Comparison of ENCODE assay signal across 18 cellular contexts in the genomic region with DNA sequence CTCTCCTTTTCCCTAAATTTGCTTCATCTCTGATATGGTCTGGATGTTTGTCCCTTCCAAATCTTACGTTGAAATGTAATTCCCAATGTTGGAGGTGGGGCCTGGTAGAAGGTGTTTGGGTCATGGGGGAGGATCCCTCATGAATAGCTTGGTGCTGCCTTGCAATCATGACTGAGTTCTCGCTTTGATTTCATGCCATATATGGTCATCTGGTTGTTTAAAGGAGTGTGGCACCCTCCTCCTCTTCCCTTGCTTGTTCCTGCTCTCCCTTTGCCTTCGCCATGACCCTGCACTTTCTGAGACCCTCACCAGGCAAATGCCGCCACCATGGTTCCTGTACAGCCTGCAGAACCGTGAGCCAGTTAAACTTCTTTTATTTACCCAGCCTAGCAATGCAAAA. TPM values are rescaled to one million over a fixed set of nuclear protein-coding genes. Genes with fewer than 3 reads are reported as not detected.
DNase-seq lines count a peak whose midpoint lies in the region; ATAC-seq, FAIRE-seq and TF ChIP-seq lines count a peak whose summit lies in the region.
"Had no signal": no experiment of that assay in that cellular context is flagged by ENCODE, and none has a peak within 500 bp of the region (broad histone marks: within the 10 kb centered on the region; RNA-seq: fewer than 3 reads in every experiment).

No MANE protein-coding gene starts in this region.

- H2BK12ac ChIP-seq in trophoblast cell (ENCODE audit: low read length), result no peak overlapping the region

- no peaks in the 10 kb centered on the region for H3K79me2 ChIP-seq in HCT116 (ENCODE audit: insufficient read depth, low read length)
- no peaks in the 10 kb centered on the region for H3K79me2 ChIP-seq in GM12878 (ENCODE audit: control insufficient read depth, insufficient read depth, low read length)
- no peaks in the 10 kb centered on the region for H3K79me2 ChIP-seq in trophoblast cell (ENCODE audit: control insufficient read depth, insufficient read depth, low read length, poor library complexity)

- peak overlapping the region; percentile 32 for H3K14ac ChIP-seq in trophoblast cell (ENCODE audit: low read length)

- H3K9me3 ChIP-seq in HCT116 (ENCODE audit: control insufficient read depth in 1 of 2, insufficient read depth in 1 of 2, low read depth in 1 of 2, low read length in 2 of 2), result no peaks in the 10 kb centered on the region
- H3K9me3 ChIP-seq in GM12878 (replicated peaks; ENCODE audit: control insufficient read depth, insufficient read depth, low read length), result no peaks in the 10 kb centered on the region
- no peaks in the 10 kb centered on the region for H3K9me3 ChIP-seq in trophoblast cell (ENCODE audit: insufficient read depth, low read depth, low read length)
- H3K9me3 ChIP-seq in prostate gland, result no peaks in the 10 kb centered on the region
- H3K9me3 ChIP-seq: BE2C had no signal

- ATAC-seq in HCT116, result no peak
- ATAC-seq in GM12878, result no peak
- no peak for ATAC-seq in T-cell (replicated peaks in 1 of 4)

- intact Hi-C loops in HCT116 (cut with micrococcal nuclease) (no loop called here), GM12878 (cut with micrococcal nuclease; ENCODE audit: unreplicated experiment) (no loop called here), prostate gland (cut with DNase I) (no loop called here)

- H4K91ac ChIP-seq in trophoblast cell (ENCODE audit: low read depth, low read length), result no peak overlapping the region

- H3K4me2 ChIP-seq in HCT116 (ENCODE audit: low read length), result no peak overlapping the region
- no peak overlapping the region for H3K4me2 ChIP-seq in GM12878 (ENCODE audit: control insufficient read depth, insufficient read depth)
- no peak overlapping the region for H3K4me2 ChIP-seq in trophoblast cell (ENCODE audit: low read length)

- FAIRE-seq in GM12878 (lab: Jason Lieb, UNC), result no peak
- FAIRE-seq: D721Med, H54 had no signal

- no peak overlapping the region for H3K4ac ChIP-seq in trophoblast cell (ENCODE audit: low read depth, low read length)

- H2AK5ac ChIP-seq in trophoblast cell (ENCODE audit: low read length), result no peak overlapping the region

- TF ChIP-seq POLR2A in HCT116 (IDR thresholded peaks at IDR 0.05; ENCODE audit: borderline replicate concordance, extremely low read depth, insufficient read depth, insufficient read length), result no peak
- no peak for TF ChIP-seq POLR2A in GM12878 (IDR thresholded peaks at IDR 0.05; ENCODE audit: low read depth, low read length)
- no peak for TF ChIP-seq POLR2A in prostate gland (IDR thresholded peaks at IDR 0.05)

- H4K8ac ChIP-seq in trophoblast cell (ENCODE audit: low read depth, low read length), result peak overlapping the region; percentile 44

- peak overlapping the region; percentile 34 for H3K23ac ChIP-seq in trophoblast cell (ENCODE audit: low read length)

- H3K9me3 Mint-ChIP-seq in T-cell, result no peaks in the 10 kb centered on the region
- H3K9me3 Mint-ChIP-seq: CD4-positive, alpha-beta memory T cell had no signal

- H3K27me3 ChIP-seq in HCT116 (ENCODE audit: insufficient read depth, low read length) (no peaks in the 10 kb centered on the region), GM12878 (replicated peaks in 1 of 2; ENCODE audit: control insufficient read depth in 2 of 2, insufficient read depth in 2 of 2, low read length in 1 of 2) (no peaks in the 10 kb centered on the region), trophoblast cell (ENCODE audit: insufficient read depth, low read length) (no peaks in the 10 kb centered on the region), prostate gland (replicated peaks; ENCODE audit: insufficient read depth) (no peaks in the 10 kb centered on the region)
- H3K27me3 ChIP-seq: BE2C had no signal

- POLR2A ChIA-PET in HCT116 (lab: Charles Lee) (no interaction called here), GM12878 (lab: Charles Lee) (no interaction called here), T-cell (lab: Charles Lee) (no interaction called here)

- no peak overlapping the region for H4K12ac ChIP-seq in trophoblast cell (ENCODE audit: low read depth, low read length)

- RAD21 ChIA-PET in HCT116 (lab: Charles Lee; ENCODE audit: low non-redundant PET in 1 of 2, low total read pairs in 2 of 2, uncharacterized antibody in 2 of 2, unreplicated experiment in 2 of 2) (no interaction called here), GM12878 (lab: Charles Lee; ENCODE audit: unreplicated experiment) (no interaction called here)

- no peak overlapping the region for H3K4me3 ChIP-seq in HCT116 (replicated peaks in 1 of 2; ENCODE audit: low read depth in 1 of 2, low read length in 2 of 2)
- H3K4me3 ChIP-seq in GM12878, result no peak overlapping the region
- no peak overlapping the region for H3K4me3 ChIP-seq in trophoblast cell (ENCODE audit: low read depth, low read length)
- no peak overlapping the region for H3K4me3 ChIP-seq in prostate gland
- H3K4me3 ChIP-seq: SK-N-MC had no signal

- CTCF ChIA-PET in HCT116 (lab: Charles Lee) (no interaction called here), GM12878 (lab: Yijun Ruan, JAX) (no interaction called here), T-cell (lab: Charles Lee) (interaction anchor here in 1 of 2 donors (0.9 kb wide), 1 partner anchor 211 kb away, joined by 3 read pairs; no protein-coding TSS in a partner anchor)

- WGBS in GM12878 (ENCODE audit: insufficient coverage, insufficient replicate concordance, low lambda C conversion rate, missing lambda C conversion rate), result 39% methylated on average over 5 of the region's 5 CpGs
- no CpG with 5 or more reads among the region's 5 CpGs for WGBS in trophoblast cell (ENCODE audit: extremely low coverage, insufficient coverage, insufficient read length)
- 88% methylated on average over 5 of the region's 5 CpGs for WGBS in prostate gland

- TF ChIP-seq RAD21 in HCT116 (IDR thresholded peaks at IDR 0.05; ENCODE audit: low read depth) (no peak), GM12878 (IDR thresholded peaks at IDR 0.05; ENCODE audit: insufficient read depth, low read depth, low read length) (no peak)

- no peak overlapping the region for H3K4me3 Mint-ChIP-seq in T-cell

- TF ChIP-seq EP300 in GM12878 (IDR thresholded peaks at IDR 0.05; ENCODE audit: borderline replicate concordance in 1 of 2, control insufficient read depth in 1 of 2, low read depth in 2 of 2, low read length in 2 of 2), result no peak

- H3K9me2 ChIP-seq in HCT116 (ENCODE audit: insufficient read depth), result no peaks in the 10 kb centered on the region

- H3K27ac Mint-ChIP-seq in T-cell, result no peak overlapping the region

- no peak for TF ChIP-seq CTCF in HCT116 (IDR thresholded peaks at IDR 0.05 in 2 of 3, conservative IDR thresholded peaks at IDR 0.05 in 1 of 3; ENCODE audit: borderline replicate concordance in 1 of 3, insufficient read depth in 1 of 3, low read depth in 2 of 3, low read length in 2 of 3)
- no peak for TF ChIP-seq CTCF in GM12878 (IDR thresholded peaks at IDR 0.05 in 2 of 3, conservative IDR thresholded peaks at IDR 0.05 in 1 of 3; ENCODE audit: control insufficient read depth in 2 of 3, extremely low read depth in 1 of 3, insufficient read depth in 1 of 3, low read depth in 3 of 3, low read length in 3 of 3)
- no peak for TF ChIP-seq CTCF in prostate gland (IDR thresholded peaks at IDR 0.05)

- peaks cover 15 to 27% of the 10 kb centered on the region in 2 experiments for H3K4me1 ChIP-seq in HCT116 (ENCODE audit: control insufficient read depth in 1 of 2, insufficient read depth in 2 of 2, low read length in 2 of 2)
- peaks cover 10% of the 10 kb centered on the region for H3K4me1 ChIP-seq in GM12878 (ENCODE audit: control insufficient read depth, insufficient read depth, low read length)
- peaks cover 5 to 14% of the 10 kb centered on the region in 2 experiments for H3K4me1 ChIP-seq in trophoblast cell (ENCODE audit: control insufficient read depth in 1 of 2, insufficient read depth in 2 of 2, low read length in 2 of 2)
- H3K4me1 ChIP-seq in prostate gland (replicated peaks), result peaks cover 7% of the 10 kb centered on the region

- H3K9ac ChIP-seq in HCT116 (ENCODE audit: low read length) (no peak overlapping the region), GM12878 (ENCODE audit: control insufficient read depth, insufficient read depth, low read length) (no peak overlapping the region), trophoblast cell (ENCODE audit: low read length) (no peak overlapping the region)

- no TSS peak for BruUV-seq in HCT116 (replicated peaks; lab: Mats Ljungman, UMichigan)
- BruUV-seq in GM12878 (replicated peaks; lab: Mats Ljungman, UMichigan), result no TSS peak

- H4K20me1 ChIP-seq in HCT116 (ENCODE audit: insufficient read depth) (no peaks in the 10 kb centered on the region), GM12878 (ENCODE audit: control insufficient read depth, insufficient read depth) (no peaks in the 10 kb centered on the region)

- H3K79me1 ChIP-seq in trophoblast cell (ENCODE audit: low read length), result peaks cover 2% of the 10 kb centered on the region

- H3K4me1 Mint-ChIP-seq in T-cell, result peaks cover 4 to 13% (median 12%) of the 10 kb centered on the region in 3 donors

- no peaks in the 10 kb centered on the region for H3K36me3 Mint-ChIP-seq in T-cell
- H3K36me3 Mint-ChIP-seq: CD4-positive, alpha-beta memory T cell had no signal

- H2BK120ac ChIP-seq in trophoblast cell (ENCODE audit: insufficient read depth, low read length, poor library complexity), result peak overlapping the region; percentile 12

- H2BK5ac ChIP-seq in trophoblast cell (ENCODE audit: low read depth, low read length, poor library complexity), result no peak overlapping the region

- H2AFZ ChIP-seq in HCT116 (ENCODE audit: low read depth, low read length, poor library complexity, severe bottlenecking) (no peak overlapping the region), GM12878 (ENCODE audit: control insufficient read depth, low read depth, low read length) (no peak overlapping the region), trophoblast cell (ENCODE audit: insufficient read depth, low read length, poor library complexity) (no peak overlapping the region)

- H3K27ac ChIP-seq in HCT116 (ENCODE audit: low read depth, low read length) (no peak overlapping the region), GM12878 (ENCODE audit: control insufficient read depth, insufficient read depth) (no peak overlapping the region), trophoblast cell (ENCODE audit: low read depth, low read length) (no peak overlapping the region), prostate gland (peak overlapping the region in 1 of 2 donors; percentile 88)
- H3K27ac ChIP-seq: SK-N-MC had no signal

- no peak for DNase-seq in HCT116 (ENCODE audit: low read depth, low spot score)
- no peak for DNase-seq in GM12878 (ENCODE audit: low read depth, low spot score)
- DNase-seq in islet precursor cell, result peak; percentile 40
- DNase-seq in trophoblast cell, result no peak
- no peak for DNase-seq in NCI-H1092 (lab: John Stamatoyannopoulos, UW)
- no peak for DNase-seq in NCI-H2029 (lab: John Stamatoyannopoulos, UW)
- no peak for DNase-seq in T-cell
- DNase-seq in prostate gland (ENCODE audit: low spot score), result no peak
- DNase-seq: BE2C; CD4-positive, alpha-beta memory T cell; DMS79 treated with DMSO at 0.1 percent for 48 hours; GF-D8; NCI-H146; NCI-H2107; NCI-H69 had no signal

- in situ Hi-C loops in GM12878 (cut with MboI), result loop anchor here (25.0 kb wide), 1 partner anchor 477 kb away; a partner anchor contains a TSS

- no peaks in the 10 kb centered on the region for H3K27me3 Mint-ChIP-seq in T-cell

- H3K18ac ChIP-seq in trophoblast cell (ENCODE audit: low read length), result no peak overlapping the region

- H3K36me3 ChIP-seq in HCT116 (ENCODE audit: control insufficient read depth in 1 of 2, insufficient read depth in 2 of 2, low read length in 2 of 2), result no peaks in the 10 kb centered on the region
- no peaks in the 10 kb centered on the region for H3K36me3 ChIP-seq in GM12878 (ENCODE audit: control insufficient read depth in 2 of 2, insufficient read depth in 2 of 2, low read length in 1 of 2)
- no peaks in the 10 kb centered on the region for H3K36me3 ChIP-seq in trophoblast cell (ENCODE audit: control insufficient read depth in 1 of 2, insufficient read depth in 2 of 2, low read length in 2 of 2)
- H3K36me3 ChIP-seq in prostate gland, result no peaks in the 10 kb centered on the region
- H3K36me3 ChIP-seq: BE2C had no signal

- SMC1A ChIA-PET in GM12878 (lab: Charles Lee; ENCODE audit: uncharacterized antibody, unreplicated experiment), result interaction anchor here (1.2 to 1.6 kb wide), 2 partner anchors 8 to 652 kb away, joined by 3 to 4 read pairs; no protein-coding TSS in a partner anchor

RNA-seq across cellular contexts. Expression of a gene that starts 14.5 kb away (rescaled TPM):
- total RNA-seq in HCT116 (2021; ENCODE audit: unreplicated experiment) (not detected), GM12878 (2014; rRNA removed) (not detected in 2 replicates), GM12878 (2014; rRNA removed; fragmentation: Illumina TruSeq; extraction: Trizol) (not detected in 2 replicates), GM12878 (2021) (not detected in 2 replicates), T-cell (not detected), prostate gland (not detected)
- polyA plus RNA-seq in HCT116 (2012), result not detected in 2 replicates
- not detected in 2 replicates for total RNA-seq in GM12878 (2013; cell fraction: nucleolus; rRNA removed)
- not detected for polyA plus RNA-seq in GM12878 (2011; ENCODE audit: low read depth)
- polyA plus RNA-seq in GM12878 (2011; rRNA removed) (not detected in 2 replicates), GM12878 (2014; fragmentation: Illumina TruSeq; extraction: Trizol) (not detected in 2 replicates), GM12878 (2014; fragmentation: Nextera tagmentation; extraction: Ambion mirVana) (not detected), GM12878 (2014; rRNA removed) (not detected in 2 replicates), GM12878 (2016; fragmentation: Nextera tagmentation; extraction: Ambion mirVana) (not detected)
- not detected in 2 replicates for polyA plus RNA-seq in GM12878 (2011; cell fraction: cytosol; rRNA removed)
- polyA plus RNA-seq in GM12878 (2011; cell fraction: nucleus; rRNA removed), result not detected in 2 replicates
- polyA plus RNA-seq in GM12878 (2012), result not detected in 2 replicates
- polyA minus RNA-seq in GM12878 (2011; rRNA and poly(A)+ RNA removed), result not detected in 2 replicates
- not detected in 2 replicates for polyA minus RNA-seq in GM12878 (2011; cell fraction: cytosol; rRNA and poly(A)+ RNA removed)
- polyA minus RNA-seq in GM12878 (2011; cell fraction: nucleus; rRNA and poly(A)+ RNA removed), result not detected in 2 replicates
- not detected in 2 replicates for polyA plus RNA-seq in trophoblast cell (2013)
- total RNA-seq: CD4-positive, alpha-beta memory T cell had no signal
- polyA plus RNA-seq: CD4-positive, alpha-beta memory T cell had no signal

RNA-seq across cellular contexts. Expression of a gene that starts 33.7 kb away (rescaled TPM):
- total RNA-seq in HCT116 (2021; ENCODE audit: unreplicated experiment), result 44.2 TPM
- polyA plus RNA-seq in HCT116 (2012), result 34.1 and 35.2 TPM in 2 replicates
- 11.0 and 12.1 TPM in 2 replicates for total RNA-seq in GM12878 (2013; cell fraction: nucleolus; rRNA removed)
- 6.9 and 7.6 TPM in 2 replicates for total RNA-seq in GM12878 (2014; rRNA removed)
- total RNA-seq in GM12878 (2014; rRNA removed; fragmentation: Illumina TruSeq; extraction: Trizol), result 6.1 and 6.5 TPM in 2 replicates
- total RNA-seq in GM12878 (2021), result 15.8 and 17.2 TPM in 2 replicates
- 3.3 TPM for polyA plus RNA-seq in GM12878 (2011; ENCODE audit: low read depth)
- polyA plus RNA-seq in GM12878 (2011; rRNA removed), result 3.2 and 4.2 TPM in 2 replicates
- polyA plus RNA-seq in GM12878 (2011; cell fraction: cytosol; rRNA removed), result 5.9 and 6.3 TPM in 2 replicates
- 10.7 and 11.0 TPM in 2 replicates for polyA plus RNA-seq in GM12878 (2011; cell fraction: nucleus; rRNA removed)
- polyA plus RNA-seq in GM12878 (2012), result 4.7 and 5.2 TPM in 2 replicates
- 8.3 and 11.0 TPM in 2 replicates for polyA plus RNA-seq in GM12878 (2014; fragmentation: Illumina TruSeq; extraction: Trizol)
- polyA plus RNA-seq in GM12878 (2014; fragmentation: Nextera tagmentation; extraction: Ambion mirVana), result 1 to 10 TPM; 1.6 to 3.1 TPM
- polyA plus RNA-seq in GM12878 (2014; rRNA removed), result 11.7 and 14.3 TPM in 2 replicates
- polyA plus RNA-seq in GM12878 (2016; fragmentation: Nextera tagmentation; extraction: Ambion mirVana), result 1 to 10 TPM; 8.0 to 9.5 TPM
- polyA minus RNA-seq in GM12878 (2011; rRNA and poly(A)+ RNA removed), result 8.8 and 10.4 TPM in 2 replicates
- polyA minus RNA-seq in GM12878 (2011; cell fraction: cytosol; rRNA and poly(A)+ RNA removed), result 2.0 and 2.4 TPM in 2 replicates
- 7.7 and 14.2 TPM in 2 replicates for polyA minus RNA-seq in GM12878 (2011; cell fraction: nucleus; rRNA and poly(A)+ RNA removed)
- polyA plus RNA-seq in trophoblast cell (2013), result 20.2 and 20.5 TPM in 2 replicates
- total RNA-seq in T-cell, result 1 to 10 TPM; 4.9 to 8.4 (median 5.9) TPM
- 10 to 100 TPM; 22.7 to 29.0 TPM for total RNA-seq in prostate gland
